Comparison of ENCODE assay signal across 10 cellular contexts in genomic region chr20:4130404-4131189, GRCh38. TPM values are rescaled to one million over a fixed set of nuclear protein-coding genes. Genes with fewer than 3 reads are reported as not detected.
A peak's percentile ranks its signal among the peaks of the same experiment; 100 is the strongest.
DNase-seq lines count a peak whose midpoint lies in the region; ATAC-seq, FAIRE-seq and TF ChIP-seq lines count a peak whose summit lies in the region.
"Had no signal": no experiment of that assay in that cellular context is flagged by ENCODE, and none has a peak within 500 bp of the region (broad histone marks: within the 10 kb centered on the region; RNA-seq: fewer than 3 reads in every experiment).

No MANE protein-coding gene starts in this region.

- H3K36me3 ChIP-seq in HEK293 (ENCODE audit: control insufficient read depth in 2 of 2, insufficient read depth in 1 of 2, low read length in 2 of 2) (no peaks in the 10 kb centered on the region), small intestine (ENCODE audit: control insufficient read depth in 2 of 2, insufficient read depth in 2 of 2, low read length in 2 of 2) (no peaks in the 10 kb centered on the region), esophagus muscularis mucosa (no peaks in the 10 kb centered on the region)
- H3K36me3 ChIP-seq: thoracic aorta had no signal

- H3K9me3 ChIP-seq in HEK293 (ENCODE audit: control insufficient read depth, insufficient read depth, low read depth, low read length), result no peaks in the 10 kb centered on the region
- H3K9me3 ChIP-seq in small intestine (ENCODE audit: control insufficient read depth, low read depth), result no peaks in the 10 kb centered on the region
- H3K9me3 ChIP-seq in esophagus muscularis mucosa, result no peaks in the 10 kb centered on the region
- H3K9me3 ChIP-seq: thoracic aorta had no signal

- CTCF ChIA-PET in HEK293 (lab: Yijun Ruan, JAX), result interaction anchor here (0.5 kb wide), 1 partner anchor 13 kb away, joined by 4 read pairs; no protein-coding TSS in a partner anchor
- CTCF ChIA-PET in RWPE1 (lab: Yijun Ruan, JAX), result interaction anchor here (0.6 kb wide), 1 partner anchor 22 kb away, joined by 3 read pairs; no protein-coding TSS in a partner anchor

- H3K4me1 ChIP-seq in HEK293 (ENCODE audit: control insufficient read depth, insufficient read depth, low read length) (peaks cover 14% of the 10 kb centered on the region), small intestine (ENCODE audit: control insufficient read depth in 2 of 2, insufficient read depth in 1 of 2, low read depth in 1 of 2, low read length in 1 of 2) (peaks cover 0 to 8% of the 10 kb centered on the region in 2 donors), esophagus muscularis mucosa (peaks cover 0 to 4% (median 0%) of the 10 kb centered on the region in 4 donors)

- TF ChIP-seq CTCF in HEK293 (tag by site-specific recombination; IDR thresholded peaks at IDR 0.05) (no peak), RWPE1 (conservative IDR thresholded peaks at IDR 0.05; ENCODE audit: low read depth) (no peak), esophagus muscularis mucosa (IDR thresholded peaks at IDR 0.05) (no peak)

- WGBS in small intestine, 3 donors, result 12 to 56% (median 36%) methylated on average over 8 of the region's 8 CpGs
- 43% methylated on average over 8 of the region's 8 CpGs for WGBS in esophagus muscularis mucosa

- no peak for FAIRE-seq in small intestine (lab: Jason Lieb, UNC)

- H3K4me3 ChIP-seq in HEK293 (ENCODE audit: low read depth, low read length), result no peak overlapping the region
- H3K4me3 ChIP-seq in small intestine (ENCODE audit: low read depth in 1 of 2, low read length in 2 of 2), result no peak overlapping the region
- H3K4me3 ChIP-seq in esophagus muscularis mucosa, result no peak overlapping the region
- H3K4me3 ChIP-seq: SK-N-MC, thoracic aorta had no signal

- H3K27ac ChIP-seq in HEK293 (ENCODE audit: extremely low read depth, low read depth, low read length) (no peak overlapping the region), RWPE1 (no peak overlapping the region), small intestine (ENCODE audit: low read depth in 1 of 2, low read length in 1 of 2) (no peak overlapping the region), esophagus muscularis mucosa (replicated peaks in 1 of 4) (no peak overlapping the region)
- H3K27ac ChIP-seq: SK-N-MC, thoracic aorta had no signal

- DNase-seq in RWPE1 (ENCODE audit: low spot score), result peak; percentile 53
- peak; percentile 90 for DNase-seq in amniotic epithelial cell (ENCODE audit: low read depth)
- peak; percentile 46 to 50 for DNase-seq in stimulated activated CD4-positive, alpha-beta T cell treated with anti-CD3 and anti-CD28 coated beads, Interleukin-2, amount 100 ng/mL, for 48 hours
- DNase-seq in small intestine, result no peak
- no peak for DNase-seq in NCI-H2227 (lab: John Stamatoyannopoulos, UW; ENCODE audit: unreplicated experiment)
- no peak for DNase-seq in esophagus muscularis mucosa (ENCODE audit: extremely low spot score)

- POLR2A ChIA-PET in HEK293 (lab: Yijun Ruan, JAX), result no interaction called here
- POLR2A ChIA-PET in RWPE1 (lab: Yijun Ruan, JAX; ENCODE audit: low non-redundant PET), result no interaction called here

- TF ChIP-seq POLR2A in esophagus muscularis mucosa (IDR thresholded peaks at IDR 0.05; ENCODE audit: low read depth), result no peak

- H3K27me3 ChIP-seq in small intestine (ENCODE audit: control insufficient read depth in 2 of 2, insufficient read depth in 2 of 2, low read length in 2 of 2) (no peaks in the 10 kb centered on the region), esophagus muscularis mucosa (peaks cover 0 to 23% (median 0%) of the 10 kb centered on the region in 4 donors)

- no peak for ATAC-seq in GM21723 (IDR thresholded peaks at IDR 0.05; ENCODE audit: unreplicated experiment)

- intact Hi-C loops in esophagus muscularis mucosa (cut with DNase I), result no loop called here

- TF ChIP-seq EP300 in esophagus muscularis mucosa (IDR thresholded peaks at IDR 0.05), result no peak

TF ChIP-seq in HEK293, 187 proteins besides CTCF, POLR2A, EP300 and RAD21:
- TF ChIP-seq ZNF398 (tag by site-specific recombination; IDR thresholded peaks at IDR 0.05) (peak; percentile 38; the same call in 1 of the 2 replicates), SALL2 (tag by site-specific recombination; IDR thresholded peaks at IDR 0.05; ENCODE audit: borderline replicate concordance) (no peak)

RNA-seq across cellular contexts. Expression of gene SMOX, which starts 18.0 kb away (rescaled TPM):
- 100 to 1,000 TPM in 1 of 3 donors, 10 to 100 TPM in 2; 16.3 to 115 (median 65.1) TPM for polyA plus RNA-seq in small intestine
- 10 to 100 TPM in 1 of 4 donors, 1 to 10 TPM in 3; 3.3 to 10.5 (median 8.9) TPM for total RNA-seq in esophagus muscularis mucosa

Comparison
In these comparisons a context has a peak if more than half of its experiments do, and no peak if none do; other contexts are left out.
1. DNase-seq: peak in RWPE1 (single experiment), amniotic epithelial cell (single experiment) and stimulated activated CD4-positive, alpha-beta T cell treated with anti-CD3 and anti-CD28 coated beads, Interleukin-2, amount 100 ng/mL, for 48 hours (2 of 2); none in small intestine (single experiment), NCI-H2227 (single experiment) and esophagus muscularis mucosa (single experiment).